Comparison of ENCODE assay signal across 1 cellular context in the genomic region with DNA sequence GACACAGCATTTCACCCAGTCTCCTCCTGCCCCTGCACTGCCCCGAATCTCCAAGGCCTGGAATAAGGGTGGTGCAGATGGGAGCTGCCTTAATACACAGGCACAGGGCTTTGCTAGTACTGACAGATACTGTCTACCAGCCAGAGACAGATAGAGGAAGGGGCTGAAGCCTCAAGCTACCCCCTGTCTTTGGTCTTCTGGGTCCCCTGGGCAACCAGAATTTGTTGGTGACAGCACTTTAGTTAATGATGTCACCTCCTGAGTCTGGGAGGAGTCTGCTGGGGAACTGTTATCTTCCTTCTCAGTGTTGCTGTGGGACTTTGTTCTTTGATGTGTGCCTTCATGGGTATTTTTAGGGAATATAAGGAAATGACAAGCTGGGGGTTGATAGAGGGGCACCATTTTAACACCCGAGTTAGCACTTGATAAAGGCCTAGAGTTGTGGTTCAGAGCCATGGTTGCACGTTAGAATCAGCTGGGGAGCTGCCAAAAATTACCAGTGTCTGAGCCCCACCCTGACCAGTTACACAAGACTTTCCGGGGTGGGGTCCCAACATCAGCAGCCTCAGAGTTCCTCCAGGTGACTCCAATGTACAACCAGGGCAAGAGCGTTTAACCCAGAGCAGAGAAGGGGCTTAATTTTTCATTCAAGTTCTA.
A peak's percentile ranks its signal among the peaks of the same experiment; 100 is the strongest.
TF ChIP-seq lines count a peak whose summit lies in the region.

No MANE protein-coding gene starts in this region.

TF ChIP-seq in K562, 482 proteins besides CTCF, POLR2A, EP300 and RAD21 (continued from another document and continues in another):
- no peak for TF ChIP-seq RBBP5 (IDR thresholded peaks at IDR 0.05; ENCODE audit: borderline replicate concordance, insufficient read depth, low read length, poor library complexity, severe bottlenecking)
- TF ChIP-seq RBM34 (IDR thresholded peaks at IDR 0.05; ENCODE audit: borderline replicate concordance, insufficient read depth, low read length) = no peak
- TF ChIP-seq HDAC6 (IDR thresholded peaks at IDR 0.05; ENCODE audit: low read depth, low read length) = no peak
- no peak for TF ChIP-seq PHF20 (IDR thresholded peaks at IDR 0.05; ENCODE audit: partially characterized antibody)
- TF ChIP-seq PTBP1 (IDR thresholded peaks at IDR 0.05; ENCODE audit: low read depth, low read length) = no peak
- TF ChIP-seq SIRT6 (IDR thresholded peaks at IDR 0.05; ENCODE audit: low read depth, low read length) = no peak
- no peak for TF ChIP-seq SRSF7 (optimal IDR thresholded peaks at IDR 0.05; ENCODE audit: low read depth, low read length)
- TF ChIP-seq TGIF2 (CRISPR knock-in tag; IDR thresholded peaks at IDR 0.05) = no peak
- TF ChIP-seq ZNF830 (CRISPR knock-in tag; IDR thresholded peaks at IDR 0.05) = no peak
- TF ChIP-seq NCOA2 (IDR thresholded peaks at IDR 0.05; ENCODE audit: partially characterized antibody in 2 of 2) = no peak
- no peak for TF ChIP-seq ZNF668 (CRISPR knock-in tag; IDR thresholded peaks at IDR 0.05)
- no peak for TF ChIP-seq PCBP2 (IDR thresholded peaks at IDR 0.05; ENCODE audit: low read depth, low read length, poor library complexity, severe bottlenecking)
- peak; percentile 50; the same call in 1 of the 2 replicates for TF ChIP-seq TCF7L2 (IDR thresholded peaks at IDR 0.05; ENCODE audit: low read depth, low read length)
- peak; percentile 64 for TF ChIP-seq DPF2 (IDR thresholded peaks at IDR 0.05)
- TF ChIP-seq, protein P1, sequence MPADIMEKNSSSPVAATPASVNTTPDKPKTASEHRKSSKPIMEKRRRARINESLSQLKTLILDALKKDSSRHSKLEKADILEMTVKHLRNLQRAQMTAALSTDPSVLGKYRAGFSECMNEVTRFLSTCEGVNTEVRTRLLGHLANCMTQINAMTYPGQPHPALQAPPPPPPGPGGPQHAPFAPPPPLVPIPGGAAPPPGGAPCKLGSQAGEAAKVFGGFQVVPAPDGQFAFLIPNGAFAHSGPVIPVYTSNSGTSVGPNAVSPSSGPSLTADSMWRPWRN (IDR thresholded peaks at IDR 0.05; ENCODE audit: low read depth) = no peak
- peak; percentile 65; the same call in 1 of the 2 replicates for TF ChIP-seq LEF1 (IDR thresholded peaks at IDR 0.05)
- TF ChIP-seq NFATC3 (IDR thresholded peaks at IDR 0.05) = no peak
- no peak for TF ChIP-seq NKRF (IDR thresholded peaks at IDR 0.05; ENCODE audit: borderline replicate concordance)
- no peak for TF ChIP-seq ZNF174 (CRISPR knock-in tag; IDR thresholded peaks at IDR 0.05)
- TF ChIP-seq MIER1 (IDR thresholded peaks at IDR 0.05; ENCODE audit: low read depth) = no peak
- TF ChIP-seq ZNF217 (CRISPR knock-in tag; IDR thresholded peaks at IDR 0.05) = no peak
- no peak for TF ChIP-seq ZNF41 (CRISPR knock-in tag; conservative IDR thresholded peaks at IDR 0.05)
- no peak for TF ChIP-seq HDGF (IDR thresholded peaks at IDR 0.05)
- TF ChIP-seq RBM25 (IDR thresholded peaks at IDR 0.05; ENCODE audit: low read depth, low read length, severe bottlenecking) = no peak
- no peak for TF ChIP-seq ELF1 (tag; IDR thresholded peaks at IDR 0.05)
- TF ChIP-seq SMARCA5 (IDR thresholded peaks at IDR 0.05) = no peak
- TF ChIP-seq JUND (IDR thresholded peaks at IDR 0.05; ENCODE audit: borderline replicate concordance, low read depth, low read length) = peak; percentile 59
- peak; percentile 73; the same call in 1 of the 3 replicates for TF ChIP-seq JUND (tag; IDR thresholded peaks at IDR 0.05; ENCODE audit: borderline replicate concordance, low read depth, low read length)
- no peak for TF ChIP-seq STAT6 (CRISPR knock-in tag; IDR thresholded peaks at IDR 0.05)
- TF ChIP-seq YY1 (IDR thresholded peaks at IDR 0.05; ENCODE audit: borderline replicate concordance in 1 of 3, control insufficient read depth in 1 of 3, extremely low read depth in 1 of 3, insufficient read depth in 3 of 3, insufficient read length in 1 of 3, insufficient replicate concordance in 2 of 3, low read depth in 1 of 3, low read length in 2 of 3) = peak in 1 of 3 experiments; percentile 36
- no peak for TF ChIP-seq CREM (IDR thresholded peaks at IDR 0.05; ENCODE audit: low read depth)
- TF ChIP-seq CC2D1A (IDR thresholded peaks at IDR 0.05) = no peak
- no peak for TF ChIP-seq CEBPZ (IDR thresholded peaks at IDR 0.05; ENCODE audit: borderline replicate concordance, low read depth, low read length)
- no peak for TF ChIP-seq CGGBP1 (CRISPR knock-in tag; IDR thresholded peaks at IDR 0.05)
- TF ChIP-seq ZNF445 (CRISPR knock-in tag; IDR thresholded peaks at IDR 0.05; ENCODE audit: low read depth) = no peak
- TF ChIP-seq, protein P2, sequence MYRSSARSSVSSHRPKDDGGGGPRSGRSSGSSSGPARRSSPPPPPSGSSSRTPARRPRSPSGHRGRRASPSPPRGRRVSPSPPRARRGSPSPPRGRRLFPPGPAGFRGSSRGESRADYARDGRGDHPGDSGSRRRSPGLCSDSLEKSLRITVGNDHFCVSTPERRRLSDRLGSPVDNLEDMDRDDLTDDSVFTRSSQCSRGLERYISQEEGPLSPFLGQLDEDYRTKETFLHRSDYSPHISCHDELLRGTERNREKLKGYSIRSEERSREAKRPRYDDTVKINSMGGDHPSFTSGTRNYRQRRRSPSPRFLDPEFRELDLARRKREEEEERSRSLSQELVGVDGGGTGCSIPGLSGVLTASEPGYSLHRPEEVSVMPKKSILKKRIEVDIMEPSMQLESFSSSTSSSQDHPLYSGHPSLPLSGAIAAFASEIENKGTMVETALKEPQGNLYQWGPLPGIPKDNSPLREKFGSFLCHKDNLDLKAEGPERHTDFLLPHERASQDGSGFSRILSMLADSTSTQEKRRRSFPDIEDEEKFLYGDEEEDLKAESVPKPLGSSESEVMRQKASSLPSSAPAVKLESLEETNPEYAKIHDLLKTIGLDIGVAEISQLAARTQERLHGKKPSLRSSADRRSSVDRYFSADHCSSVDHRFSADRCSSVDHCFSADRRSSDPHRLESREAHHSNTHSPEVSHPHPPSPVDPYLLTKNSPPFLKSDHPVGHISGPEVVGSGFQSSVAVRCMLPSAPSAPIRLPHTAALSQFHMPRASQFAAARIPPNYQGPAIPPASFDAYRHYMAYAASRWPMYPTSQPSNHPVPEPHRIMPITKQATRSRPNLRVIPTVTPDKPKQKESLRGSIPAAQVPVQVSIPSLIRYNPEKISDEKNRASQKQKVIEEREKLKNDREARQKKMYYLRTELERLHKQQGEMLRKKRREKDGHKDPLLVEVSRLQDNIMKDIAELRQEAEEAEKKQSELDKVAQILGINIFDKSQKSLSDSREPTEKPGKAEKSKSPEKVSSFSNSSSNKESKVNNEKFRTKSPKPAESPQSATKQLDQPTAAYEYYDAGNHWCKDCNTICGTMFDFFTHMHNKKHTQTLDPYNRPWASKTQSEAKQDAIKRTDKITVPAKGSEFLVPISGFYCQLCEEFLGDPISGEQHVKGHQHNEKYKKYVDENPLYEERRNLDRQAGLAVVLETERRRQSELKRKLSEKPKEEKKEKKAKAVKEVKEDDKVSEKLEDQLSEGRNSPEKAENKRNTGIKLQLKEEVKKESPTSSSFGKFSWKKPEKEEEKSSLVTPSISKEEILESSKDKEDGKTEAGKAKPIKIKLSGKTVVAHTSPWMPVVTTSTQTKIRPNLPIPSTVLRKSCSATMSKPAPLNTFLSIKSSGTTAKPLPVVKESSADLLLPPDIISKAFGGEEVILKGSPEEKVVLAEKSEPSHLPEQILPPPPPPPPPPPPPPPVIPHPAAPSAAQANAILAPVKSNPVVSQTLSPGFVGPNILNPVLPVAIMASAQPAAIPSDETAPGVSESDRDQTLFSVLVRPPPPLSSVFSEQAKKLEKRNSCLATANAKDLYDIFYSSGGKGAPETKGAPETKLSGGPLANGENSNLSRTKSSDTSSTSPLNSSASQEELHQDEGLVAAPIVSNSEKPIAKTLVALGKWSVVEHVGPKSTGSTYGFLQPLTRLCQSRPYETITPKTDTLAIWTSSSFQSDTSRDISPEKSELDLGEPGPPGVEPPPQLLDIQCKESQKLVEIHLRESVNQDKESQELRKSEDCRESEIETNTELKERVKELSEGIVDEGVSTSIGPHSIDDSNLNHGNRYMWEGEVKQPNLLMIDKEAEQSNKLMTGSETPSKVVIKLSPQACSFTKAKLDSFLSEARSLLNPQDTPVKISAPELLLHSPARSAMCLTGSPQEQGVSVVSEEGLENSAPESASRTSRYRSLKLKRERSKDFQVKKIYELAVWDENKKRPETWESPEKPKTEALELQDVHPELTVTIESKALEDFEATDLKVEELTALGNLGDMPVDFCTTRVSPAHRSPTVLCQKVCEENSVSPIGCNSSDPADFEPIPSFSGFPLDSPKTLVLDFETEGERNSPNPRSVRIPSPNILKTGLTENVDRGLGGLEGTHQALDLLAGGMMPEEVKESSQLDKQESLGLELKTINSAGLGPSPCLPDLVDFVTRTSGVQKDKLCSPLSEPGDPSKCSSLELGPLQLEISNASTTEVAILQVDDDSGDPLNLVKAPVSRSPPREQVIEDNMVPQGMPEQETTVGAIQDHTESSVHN (IDR thresholded peaks at IDR 0.05; ENCODE audit: borderline replicate concordance in 1 of 2, low read depth in 1 of 2) = no peak
- no peak for TF ChIP-seq ZKSCAN8 (CRISPR knock-in tag; IDR thresholded peaks at IDR 0.05)
